In genomic region chr15:95972812-95973211, GRCh38 we compare ENCODE assay signal across 25 cellular contexts.
DNase-seq lines count a peak whose midpoint lies in the region; ATAC-seq, FAIRE-seq and TF ChIP-seq lines count a peak whose summit lies in the region.
"Had no signal": no experiment of that assay in that cellular context is flagged by ENCODE, and none has a peak within 500 bp of the region (broad histone marks: within the 10 kb centered on the region; RNA-seq: fewer than 3 reads in every experiment).

No MANE protein-coding gene starts in this region.

- H3K4me2 ChIP-seq in IMR-90 (ENCODE audit: low read depth, low read length) (no peak overlapping the region), astrocyte (ENCODE audit: low read length) (no peak overlapping the region), hepatocyte (no peak overlapping the region)
- H3K4me2 ChIP-seq: A549, GM23338 had no signal

- H3K36me3 Mint-ChIP-seq in astrocyte (ENCODE audit: low read depth, unreplicated experiment), result no peaks in the 10 kb centered on the region
- H3K36me3 Mint-ChIP-seq in neural crest cell (ENCODE audit: low read depth), result peaks cover 11% of the 10 kb centered on the region
- H3K36me3 Mint-ChIP-seq in CD8-positive, alpha-beta T cell, result no peaks in the 10 kb centered on the region
- H3K36me3 Mint-ChIP-seq: CD14-positive monocyte had no signal

- no peak overlapping the region for H2BK5ac ChIP-seq in IMR-90 (ENCODE audit: low read depth, low read length, poor library complexity, severe bottlenecking)

- H3K4me3 Mint-ChIP-seq in astrocyte (ENCODE audit: unreplicated experiment) (no peak overlapping the region), neural crest cell (no peak overlapping the region)
- no peak overlapping the region for H3K4me3 Mint-ChIP-seq in CD8-positive, alpha-beta T cell
- H3K4me3 Mint-ChIP-seq: CD14-positive monocyte; CD4-positive, alpha-beta T cell; GM23338 had no signal

- H3K4me3 ChIP-seq in IMR-90 (ENCODE audit: insufficient read depth, low read depth, low read length), result no peak overlapping the region
- no peak overlapping the region for H3K4me3 ChIP-seq in astrocyte (ENCODE audit: insufficient read depth, low read depth, low read length)
- H3K4me3 ChIP-seq in CD8-positive, alpha-beta T cell (ENCODE audit: low read depth, low read length), result no peak overlapping the region
- no peak overlapping the region for H3K4me3 ChIP-seq in hepatocyte
- H3K4me3 ChIP-seq: A549; BLaER1 treated with 17β-estradiol and CSF1 and Interleukin-3, amounts not matched to agents 10 nM and 100 nM; GM23338; HAP-1 had no signal

- no peaks in the 10 kb centered on the region for H3K36me3 ChIP-seq in IMR-90 (ENCODE audit: control insufficient read depth, insufficient read depth, low read length)
- no peaks in the 10 kb centered on the region for H3K36me3 ChIP-seq in astrocyte (ENCODE audit: insufficient read depth, low read length)
- H3K36me3 ChIP-seq in CD8-positive, alpha-beta T cell (ENCODE audit: insufficient read depth, low read length), result no peaks in the 10 kb centered on the region
- no peaks in the 10 kb centered on the region for H3K36me3 ChIP-seq in hepatocyte (replicated peaks; ENCODE audit: insufficient read depth, low read depth)
- H3K36me3 ChIP-seq: BE2C; BLaER1 treated with 17β-estradiol and CSF1 and Interleukin-3, amounts not matched to agents 10 nM and 100 nM; HAP-1 had no signal

- H3K79me1 ChIP-seq in IMR-90 (ENCODE audit: low read depth in 1 of 2, low read length in 2 of 2), result no peaks in the 10 kb centered on the region

- in situ Hi-C loops in IMR-90 (cut with MboI; ENCODE audit: low sequenced_read_pairs), result no loop called here

- H4K91ac ChIP-seq in IMR-90 (ENCODE audit: insufficient read depth, low read depth, low read length), result no peak overlapping the region

- no peak overlapping the region for H2BK20ac ChIP-seq in IMR-90 (ENCODE audit: low read depth, low read length)

- H3K79me2 ChIP-seq in astrocyte (ENCODE audit: insufficient read depth, low read length) (no peaks in the 10 kb centered on the region), hepatocyte (no peaks in the 10 kb centered on the region)

- H2AK9ac ChIP-seq in IMR-90 (replicated peaks; ENCODE audit: low read depth, low read length, poor library complexity), result no peak overlapping the region

- intact Hi-C loops in IMR-90 (cut with micrococcal nuclease), result loop anchor here (5.0 kb wide), 1 partner anchor 354 kb away; no protein-coding TSS in a partner anchor
- intact Hi-C loops in CD8-positive, alpha-beta T cell (cut with DNase I, micrococcal nuclease), result no loop called here

- CTCF ChIA-PET in IMR-90 (lab: Yijun Ruan, JAX), result interaction anchor here (0.5 kb wide), 1 partner anchor 713 kb away, joined by 3 read pairs; no protein-coding TSS in a partner anchor
- CTCF ChIA-PET in CD8-positive, alpha-beta T cell (lab: Charles Lee), result no interaction called here

- no peak for FAIRE-seq in astrocyte (lab: Jason Lieb, UNC)
- FAIRE-seq: A549, G401.6, GM12892, GM19239, H54 had no signal

- H2AK5ac ChIP-seq in IMR-90 (ENCODE audit: low read depth, low read length), result no peak overlapping the region

- POLR2A ChIA-PET in IMR-90 (lab: Charles Lee; ENCODE audit: unreplicated experiment), result no interaction called here
- POLR2A ChIA-PET in CD8-positive, alpha-beta T cell (lab: Charles Lee), result no interaction called here

- H3K27me3 ChIP-seq in IMR-90 (ENCODE audit: control insufficient read depth, insufficient read depth, low read length), result no peaks in the 10 kb centered on the region
- no peaks in the 10 kb centered on the region for H3K27me3 ChIP-seq in astrocyte (ENCODE audit: insufficient read depth, low read length)
- H3K27me3 ChIP-seq in CD8-positive, alpha-beta T cell (ENCODE audit: insufficient read depth, low read length), result no peaks in the 10 kb centered on the region
- no peaks in the 10 kb centered on the region for H3K27me3 ChIP-seq in hepatocyte
- H3K27me3 ChIP-seq: BE2C had no signal

- H3K4me1 ChIP-seq in IMR-90 (ENCODE audit: control insufficient read depth, insufficient read depth, low read length) (peaks cover 4% of the 10 kb centered on the region), astrocyte (ENCODE audit: insufficient read depth, low read length) (peaks cover 6% of the 10 kb centered on the region), hepatocyte (ENCODE audit: insufficient read depth) (no peaks in the 10 kb centered on the region)
- no peaks in the 10 kb centered on the region for H3K4me1 ChIP-seq in CD8-positive, alpha-beta T cell (ENCODE audit: insufficient read depth, low read length)
- H3K4me1 ChIP-seq: A549, BE2C, HAP-1 had no signal

- H3K9me3 Mint-ChIP-seq in astrocyte (ENCODE audit: unreplicated experiment), result peaks cover 11% of the 10 kb centered on the region
- peaks cover 11% of the 10 kb centered on the region for H3K9me3 Mint-ChIP-seq in neural crest cell
- H3K9me3 Mint-ChIP-seq in CD8-positive, alpha-beta T cell, result no peaks in the 10 kb centered on the region
- H3K9me3 Mint-ChIP-seq: CD4-positive, alpha-beta T cell; GM23338; HFFc6 had no signal

- H2BK15ac ChIP-seq in IMR-90 (ENCODE audit: low read depth, low read length), result no peak overlapping the region

- H3K9me1 ChIP-seq in IMR-90 (ENCODE audit: insufficient read depth, low read length), result no peaks in the 10 kb centered on the region

- no peaks in the 10 kb centered on the region for H3K9me3 ChIP-seq in IMR-90 (ENCODE audit: control insufficient read depth, insufficient read depth, low read length)
- H3K9me3 ChIP-seq in astrocyte (ENCODE audit: insufficient read depth, low read depth, low read length), result no peaks in the 10 kb centered on the region
- no peaks in the 10 kb centered on the region for H3K9me3 ChIP-seq in CD8-positive, alpha-beta T cell (ENCODE audit: low read length)
- no peaks in the 10 kb centered on the region for H3K9me3 ChIP-seq in hepatocyte (ENCODE audit: low read depth)
- H3K9me3 ChIP-seq: A549, BE2C, HAP-1 had no signal

- no peak overlapping the region for H4K8ac ChIP-seq in IMR-90 (ENCODE audit: low read depth in 2 of 2, low read length in 2 of 2)

- no peak for TF ChIP-seq CTCF in IMR-90 (conservative IDR thresholded peaks at IDR 0.05; ENCODE audit: low read depth, low read length)
- no peak for TF ChIP-seq CTCF in astrocyte (IDR thresholded peaks at IDR 0.05; ENCODE audit: insufficient read depth, low read depth, low read length)
- TF ChIP-seq CTCF in neural crest cell (conservative IDR thresholded peaks at IDR 0.05), result no peak
- TF ChIP-seq CTCF in CD8-positive, alpha-beta T cell (IDR thresholded peaks at IDR 0.05), result no peak
- no peak for TF ChIP-seq CTCF in hepatocyte (IDR thresholded peaks at IDR 0.05; ENCODE audit: poor library complexity)

- H3K27ac ChIP-seq in IMR-90 (ENCODE audit: insufficient read depth, low read length), result no peak overlapping the region
- no peak overlapping the region for H3K27ac ChIP-seq in astrocyte (ENCODE audit: low read depth, low read length)
- no peak overlapping the region for H3K27ac ChIP-seq in CD8-positive, alpha-beta T cell (ENCODE audit: low read depth, low read length)
- H3K27ac ChIP-seq in hepatocyte, result no peak overlapping the region
- H3K27ac ChIP-seq: A549; BLaER1 treated with 17β-estradiol and CSF1 and Interleukin-3, amounts not matched to agents 10 nM and 100 nM had no signal

- H3K9ac ChIP-seq in IMR-90 (ENCODE audit: low read depth, low read length) (no peak overlapping the region), astrocyte (ENCODE audit: low read length) (no peak overlapping the region)
- H3K9ac ChIP-seq: BLaER1 treated with 17β-estradiol and CSF1 and Interleukin-3, amounts not matched to agents 10 nM and 100 nM had no signal

- no peak overlapping the region for H3K14ac ChIP-seq in IMR-90 (replicated peaks; ENCODE audit: low read depth, low read length)

- peaks cover 2% of the 10 kb centered on the region for H3K27me3 Mint-ChIP-seq in astrocyte (ENCODE audit: low read depth, unreplicated experiment)
- H3K27me3 Mint-ChIP-seq in neural crest cell (ENCODE audit: low read depth), result no peaks in the 10 kb centered on the region
- no peaks in the 10 kb centered on the region for H3K27me3 Mint-ChIP-seq in CD8-positive, alpha-beta T cell (ENCODE audit: low read depth)

- H2BK120ac ChIP-seq in IMR-90 (ENCODE audit: low read depth, low read length), result no peak overlapping the region

- no peak for TF ChIP-seq POLR2A in IMR-90 (IDR thresholded peaks at IDR 0.05; ENCODE audit: low read depth, low read length)

- BruUV-seq in IMR-90 (replicated peaks; lab: Mats Ljungman, UMichigan), result no TSS peak

- peak; percentile 15 for DNase-seq in ELF-1 (ENCODE audit: low read depth, low spot score)
- DNase-seq in IMR-90, result no peak
- DNase-seq in astrocyte (ENCODE audit: low read depth), result no peak
- DNase-seq in neural crest cell (ENCODE audit: low read depth, low spot score), result no peak
- DNase-seq in CD8-positive, alpha-beta T cell, result no peak
- no peak for DNase-seq in hepatocyte (ENCODE audit: low spot score)
- DNase-seq in central memory CD4-positive, alpha-beta T cell, result no peak
- DNase-seq: 8988T; ACHN; BE2C; Calu3; CD4-positive, alpha-beta T cell; COR-L47; DMS53; DMS79 treated with DMSO at 0.1 percent for 48 hours had no signal

- no peak overlapping the region for H4K5ac ChIP-seq in IMR-90 (ENCODE audit: low read depth, low read length)

- H4K20me1 ChIP-seq in IMR-90 (ENCODE audit: insufficient read depth, low read length) (no peaks in the 10 kb centered on the region), astrocyte (ENCODE audit: insufficient read depth, low read length) (no peaks in the 10 kb centered on the region), hepatocyte (ENCODE audit: insufficient read depth, poor library complexity, severe bottlenecking) (no peaks in the 10 kb centered on the region)

- H3K56ac ChIP-seq in IMR-90 (ENCODE audit: extremely low read depth, insufficient read depth, low read length), result no peak overlapping the region

- ATAC-seq in IMR-90 (ENCODE audit: low read depth), result no peak
- no peak for ATAC-seq in CD8-positive, alpha-beta T cell
- ATAC-seq: A549, GM23338 had no signal

- H3K27ac Mint-ChIP-seq in astrocyte (ENCODE audit: unreplicated experiment) (peak overlapping the region; percentile 35), neural crest cell (ENCODE audit: unreplicated experiment) (peak overlapping the region; percentile 14)
- H3K27ac Mint-ChIP-seq in CD8-positive, alpha-beta T cell, result no peak overlapping the region
- H3K27ac Mint-ChIP-seq: CD4-positive, alpha-beta T cell; GM23338; HFFc6 had no signal

- H2AFZ ChIP-seq in IMR-90 (replicated peaks; ENCODE audit: low read length, poor library complexity) (peak overlapping the region; percentile 48), astrocyte (ENCODE audit: low read depth, low read length) (no peak overlapping the region), hepatocyte (no peak overlapping the region)
- H2AFZ ChIP-seq: GM23338 had no signal

- no peak overlapping the region for H3K18ac ChIP-seq in IMR-90 (ENCODE audit: low read depth, low read length)

- no peak overlapping the region for H3K23ac ChIP-seq in IMR-90 (ENCODE audit: low read depth, low read length)

- H3K4me1 Mint-ChIP-seq in astrocyte (ENCODE audit: low read depth, unreplicated experiment), result peaks cover 25% of the 10 kb centered on the region
- H3K4me1 Mint-ChIP-seq in neural crest cell, result peaks cover 49% of the 10 kb centered on the region
- H3K4me1 Mint-ChIP-seq in CD8-positive, alpha-beta T cell (ENCODE audit: low read depth), result no peaks in the 10 kb centered on the region
- H3K4me1 Mint-ChIP-seq: CD14-positive monocyte, GM23338 had no signal

- no peak overlapping the region for H3K4ac ChIP-seq in IMR-90 (ENCODE audit: low read depth, low read length)

- dilution Hi-C loops in IMR-90 (cut with HindIII; ENCODE audit: low sequenced_read_pairs, unreplicated experiment), result no loop called here

- H3K9me2 ChIP-seq in hepatocyte (replicated peaks; ENCODE audit: insufficient read depth), result no peaks in the 10 kb centered on the region

- no CpG with 5 or more reads among the region's 4 CpGs for WGBS in IMR-90 (ENCODE audit: extremely low coverage in 2 of 2, insufficient read length in 1 of 2), 2 experiments
- WGBS in hepatocyte (ENCODE audit: low lambda C conversion rate, missing lambda C conversion rate), result 83% methylated on average over 4 of the region's 4 CpGs

- TF ChIP-seq RAD21 in IMR-90 (IDR thresholded peaks at IDR 0.05; ENCODE audit: low read length), result no peak
